In genomic region chr1:161390559-161390858, GRCh38 we compare ENCODE assay signal across 8 cellular contexts. TPM values are rescaled to one million over a fixed set of nuclear protein-coding genes. Genes with fewer than 3 reads are reported as not detected.
DNase-seq lines count a peak whose midpoint lies in the region; ATAC-seq and TF ChIP-seq lines count a peak whose summit lies in the region.

No MANE protein-coding gene starts in this region.

- H3K27me3 ChIP-seq in HL-60 (ENCODE audit: insufficient read depth, poor library complexity, severe bottlenecking) = no peaks in the 10 kb centered on the region
- H3K27me3 ChIP-seq in brain microvascular endothelial cell (replicated peaks) = no peaks in the 10 kb centered on the region
- no peaks in the 10 kb centered on the region for H3K27me3 ChIP-seq in mononuclear cell (ENCODE audit: insufficient read depth, low read length)

- H3K27ac ChIP-seq in HL-60 (replicated peaks) (peak overlapping the region; percentile 19; the same call in 1 of the 2 replicates), brain microvascular endothelial cell (peak overlapping the region; percentile 77)

- H3K4me3 ChIP-seq in HL-60 (replicated peaks; ENCODE audit: insufficient read depth, low read length) (peak overlapping the region; percentile 52), brain microvascular endothelial cell (ENCODE audit: low read depth, low read length) (peak overlapping the region; percentile 81), mononuclear cell (ENCODE audit: low read length) (peak overlapping the region; percentile 50)

- ATAC-seq in HG03521 (IDR thresholded peaks at IDR 0.05; ENCODE audit: unreplicated experiment) = no peak

- H3K9me3 ChIP-seq in mononuclear cell (ENCODE audit: low read depth, low read length) = no peaks in the 10 kb centered on the region

- no peak for TF ChIP-seq CTCF in HL-60 (IDR thresholded peaks at IDR 0.05; ENCODE audit: insufficient read depth, low read length)
- no peak for TF ChIP-seq CTCF in brain microvascular endothelial cell (IDR thresholded peaks at IDR 0.05; ENCODE audit: low read depth, low read length, missing control alignments)

- in situ Hi-C loops in brain microvascular endothelial cell (cut with HindIII; ENCODE audit: low pct_ligation_motif_present, low sequenced_read_pairs) = loop anchor here (25.0 kb wide), 1 partner anchor 178 kb away; the partner anchor contains the start of genes APOA2, FCER1G and NDUFS2

- DNase-seq in DMS153 treated with DMSO at 0.1 percent for 48 hours (lab: John Stamatoyannopoulos, UW; ENCODE audit: unreplicated experiment) = peak; percentile 51
- DNase-seq in HL-60 (ENCODE audit: low read depth in 1 of 2, low spot score in 1 of 2) = no peak
- no peak for DNase-seq in brain microvascular endothelial cell
- DNase-seq in SKM-1 (lab: John Stamatoyannopoulos, UW; ENCODE audit: unreplicated experiment) = no peak
- DNase-seq in stimulated activated CD4-positive, alpha-beta T cell treated with anti-CD3 and anti-CD28 coated beads, Interleukin-4, amount 100 ng/mL, for 24 hours = no peak
- no peak for DNase-seq in stimulated activated CD4-positive, alpha-beta T cell treated with anti-CD3 and anti-CD28 coated beads, Interleukin-12 subunit alpha, Interleukin-12 subunit beta, amount 100 ng/mL, for 4 hours

- no peaks in the 10 kb centered on the region for H3K36me3 ChIP-seq in brain microvascular endothelial cell (replicated peaks)

- H3K4me1 ChIP-seq in mononuclear cell (ENCODE audit: insufficient read depth, low read length) = peaks cover 21% of the 10 kb centered on the region

RNA-seq across cellular contexts. Expression of gene CFAP126, which starts 22.8 kb away (rescaled TPM):
- not detected for total RNA-seq in mononuclear cell
